Comparison of ENCODE assay signal across 28 cellular contexts in the genomic region with DNA sequence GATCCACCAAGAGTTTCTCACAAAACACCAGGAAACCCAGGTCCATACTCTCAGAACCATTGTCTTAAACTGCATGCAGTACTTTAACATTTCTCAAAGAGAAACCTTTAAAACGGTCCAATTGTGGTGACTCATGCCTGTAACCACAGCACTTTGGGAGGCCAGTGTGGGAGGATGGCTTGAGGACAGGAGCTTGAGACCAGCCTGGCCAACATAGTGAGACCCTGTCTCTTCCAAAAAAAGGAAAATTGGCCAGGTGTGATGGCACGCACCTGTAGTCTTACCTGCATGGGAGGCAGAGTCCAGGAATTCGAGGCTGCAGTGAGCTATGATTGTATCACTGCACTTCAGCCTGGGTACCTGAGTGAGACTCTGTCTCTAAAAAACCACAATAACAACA.
A peak's percentile ranks its signal among the peaks of the same experiment; 100 is the strongest.
DNase-seq lines count a peak whose midpoint lies in the region; ATAC-seq, FAIRE-seq and TF ChIP-seq lines count a peak whose summit lies in the region.
"Had no signal": no experiment of that assay in that cellular context is flagged by ENCODE, and none has a peak within 500 bp of the region (broad histone marks: within the 10 kb centered on the region; RNA-seq: fewer than 3 reads in every experiment).

No MANE protein-coding gene starts in this region.

- H3K9ac ChIP-seq in PC-3 (ENCODE audit: low read length) (no peak overlapping the region), endodermal cell (ENCODE audit: extremely low read depth, low read length, poor library complexity, severe bottlenecking) (no peak overlapping the region)
- H3K9ac ChIP-seq: BLaER1 treated with 17β-estradiol and CSF1 and Interleukin-3, amounts not matched to agents 10 nM and 100 nM had no signal

- FAIRE-seq in urothelium cell line (lab: Jason Lieb, UNC), result peak; percentile 72
- FAIRE-seq: GM19239, HepG2, keratinocyte had no signal

- peaks cover 11% of the 10 kb centered on the region for H3K4me1 Mint-ChIP-seq in activated CD4-positive, alpha-beta T cell treated with anti-CD3 and anti-CD28 coated beads for 36 hours
- peaks cover 33% of the 10 kb centered on the region for H3K4me1 Mint-ChIP-seq in endodermal cell
- H3K4me1 Mint-ChIP-seq: activated T-helper 17 cell treated with anti-CD3 and anti-CD28 coated beads, Interleukin-2, amount 50 U/mL, for 72 hours had no signal

- WGBS in endodermal cell (ENCODE audit: insufficient coverage in 1 of 2, insufficient read length in 1 of 2), 2 experiments, result 89 to 94% methylated on average over 3 of the region's 3 CpGs

- no peak overlapping the region for H3K27ac ChIP-seq in PC-3 (ENCODE audit: low read length)
- H3K27ac ChIP-seq in endodermal cell (ENCODE audit: low read depth, low read length), result no peak overlapping the region
- H3K27ac ChIP-seq: adrenal gland; BLaER1 treated with 17β-estradiol and CSF1 and Interleukin-3, amounts not matched to agents 10 nM and 100 nM; right lobe of liver; RWPE1; tibial artery had no signal

- H3K27me3 ChIP-seq in PC-3 (ENCODE audit: low read length) (no peaks in the 10 kb centered on the region), endodermal cell (ENCODE audit: control insufficient read depth, insufficient read depth, low read length, poor library complexity, severe bottlenecking) (no peaks in the 10 kb centered on the region), BE2C (no peaks in the 10 kb centered on the region)
- H3K27me3 ChIP-seq: adrenal gland; BLaER1 treated with 17β-estradiol and CSF1 and Interleukin-3, amounts not matched to agents 10 nM and 100 nM; right lobe of liver; tibial artery had no signal

- H3K4me3 Mint-ChIP-seq in activated CD4-positive, alpha-beta T cell treated with anti-CD3 and anti-CD28 coated beads for 36 hours, result no peak overlapping the region
- H3K4me3 Mint-ChIP-seq in endodermal cell, result no peak overlapping the region
- H3K4me3 Mint-ChIP-seq: activated CD8-positive, alpha-beta memory T cell treated with anti-CD3 and anti-CD28 coated beads, Interleukin-2, amount 10 ng/mL, durations not matched to agents 7 days and 5 days; activated T-helper 17 cell treated with anti-CD3 and anti-CD28 coated beads, Interleukin-2, amount 50 U/mL, for 72 hours; stimulated activated naive B cell treated with anti-CD40 and anti-IgM and Interleukin-4, amounts not matched to agents 10 μg/mL and 1 μg/mL and 100 μg/mL, for 72 hours had no signal

- DNase-seq in activated CD4-positive, alpha-beta T cell treated with anti-CD3 and anti-CD28 coated beads for 36 hours, result peak; percentile 16
- no peak for DNase-seq in activated CD4-positive, alpha-beta T cell treated with anti-CD3 and anti-CD28 coated beads for 48 hours
- peak; percentile 59 for DNase-seq in PC-3
- DNase-seq in endodermal cell, result no peak
- no peak for DNase-seq in urothelium cell line (ENCODE audit: low spot score)
- no peak for DNase-seq in GF-D8 (lab: John Stamatoyannopoulos, UW)
- no peak for DNase-seq in BE2C
- DNase-seq: 8988T; activated CD4-positive, alpha-beta T cell treated with anti-CD3 and anti-CD28 coated beads for 1 hour; activated CD8-positive, alpha-beta memory T cell treated with anti-CD3 and anti-CD28 coated beads, Interleukin-2, amount 10 ng/mL, durations not matched to agents 7 days and 5 days; adrenal gland; Calu3; effector memory CD4-positive, alpha-beta T cell; hypothalamus; mammary epithelial cell; NCI-H2029 treated with DMSO at 0.1 percent for 48 hours; NCI-H446; right lobe of liver; stimulated activated naive B cell treated with anti-CD40 and anti-IgM and Interleukin-4, amounts not matched to agents 10 μg/mL and 1 μg/mL and 100 μg/mL, for 72 hours had no signal

- no peaks in the 10 kb centered on the region for H3K9me3 ChIP-seq in PC-3 (ENCODE audit: low read length)
- H3K9me3 ChIP-seq in endodermal cell (ENCODE audit: control insufficient read depth, low read length), result no peaks in the 10 kb centered on the region
- H3K9me3 ChIP-seq in BE2C, result no peaks in the 10 kb centered on the region
- H3K9me3 ChIP-seq: adrenal gland; BLaER1 treated with 17β-estradiol and CSF1 and Interleukin-3, amounts not matched to agents 10 nM and 100 nM; right lobe of liver; tibial artery had no signal

- intact Hi-C loops in activated CD4-positive, alpha-beta T cell treated with anti-CD3 and anti-CD28 coated beads for 36 hours (cut with DNase I, micrococcal nuclease), result no loop called here
- intact Hi-C loops in PC-3 (cut with micrococcal nuclease), result no loop called here

- no peak overlapping the region for H2AFZ ChIP-seq in PC-3 (ENCODE audit: low read length)

- H4K20me1 ChIP-seq in PC-3 (ENCODE audit: low read length), result no peaks in the 10 kb centered on the region

- H3K9me2 ChIP-seq in PC-3 (replicated peaks; ENCODE audit: low read length), result no peaks in the 10 kb centered on the region

- CTCF ChIA-PET in activated CD4-positive, alpha-beta T cell treated with anti-CD3 and anti-CD28 coated beads for 36 hours (lab: Charles Lee), result no interaction called here
- CTCF ChIA-PET in PC-3 (lab: Charles Lee), result no interaction called here

- H3K36me3 Mint-ChIP-seq in activated CD4-positive, alpha-beta T cell treated with anti-CD3 and anti-CD28 coated beads for 36 hours (ENCODE audit: low read depth), result no peaks in the 10 kb centered on the region
- H3K36me3 Mint-ChIP-seq in endodermal cell (ENCODE audit: low read depth), result peaks cover 10% of the 10 kb centered on the region
- H3K36me3 Mint-ChIP-seq: stimulated activated naive B cell treated with anti-CD40 and anti-IgM and Interleukin-4, amounts not matched to agents 10 μg/mL and 1 μg/mL and 100 μg/mL, for 72 hours had no signal

- H3K9me3 Mint-ChIP-seq in activated CD4-positive, alpha-beta T cell treated with anti-CD3 and anti-CD28 coated beads for 36 hours (ENCODE audit: low read depth), result no peaks in the 10 kb centered on the region
- H3K9me3 Mint-ChIP-seq in endodermal cell, result no peaks in the 10 kb centered on the region
- H3K9me3 Mint-ChIP-seq: activated T-helper 17 cell treated with anti-CD3 and anti-CD28 coated beads, Interleukin-2, amount 50 U/mL, for 72 hours; stimulated activated naive B cell treated with anti-CD40 and anti-IgM and Interleukin-4, amounts not matched to agents 10 μg/mL and 1 μg/mL and 100 μg/mL, for 72 hours had no signal

- no peaks in the 10 kb centered on the region for H3F3A ChIP-seq in PC-3 (ENCODE audit: low read length, unreplicated experiment)

- TF ChIP-seq CTCF in PC-3 (conservative IDR thresholded peaks at IDR 0.05; ENCODE audit: low read depth, low read length), result no peak
- TF ChIP-seq CTCF in endodermal cell (conservative IDR thresholded peaks at IDR 0.05), result no peak
- TF ChIP-seq CTCF in BE2C (IDR thresholded peaks at IDR 0.05; ENCODE audit: low read depth, low read length), result no peak

- no peaks in the 10 kb centered on the region for H3K79me2 ChIP-seq in PC-3 (ENCODE audit: low read length)

- H3K4me1 ChIP-seq in PC-3 (ENCODE audit: insufficient read depth, low read length) (peaks cover 24% of the 10 kb centered on the region), endodermal cell (ENCODE audit: control insufficient read depth, insufficient read depth, low read length) (peaks cover 6% of the 10 kb centered on the region), BE2C (no peaks in the 10 kb centered on the region)
- H3K4me1 ChIP-seq: adrenal gland, right lobe of liver had no signal

- H3K36me3 ChIP-seq in PC-3 (ENCODE audit: low read depth, low read length) (no peaks in the 10 kb centered on the region), endodermal cell (ENCODE audit: control insufficient read depth, insufficient read depth, low read length) (peaks cover 7% of the 10 kb centered on the region), BE2C (no peaks in the 10 kb centered on the region)
- H3K36me3 ChIP-seq: adrenal gland, right lobe of liver, tibial artery had no signal

- H3K27me3 Mint-ChIP-seq in activated CD4-positive, alpha-beta T cell treated with anti-CD3 and anti-CD28 coated beads for 36 hours, result no peaks in the 10 kb centered on the region
- no peaks in the 10 kb centered on the region for H3K27me3 Mint-ChIP-seq in endodermal cell (ENCODE audit: insufficient read depth)
- H3K27me3 Mint-ChIP-seq: activated CD8-positive, alpha-beta memory T cell treated with anti-CD3 and anti-CD28 coated beads, Interleukin-2, amount 10 ng/mL, durations not matched to agents 7 days and 5 days; activated T-helper 17 cell treated with anti-CD3 and anti-CD28 coated beads, Interleukin-2, amount 50 U/mL, for 72 hours; stimulated activated naive B cell treated with anti-CD40 and anti-IgM and Interleukin-4, amounts not matched to agents 10 μg/mL and 1 μg/mL and 100 μg/mL, for 72 hours had no signal

- H3K27ac Mint-ChIP-seq in activated CD4-positive, alpha-beta T cell treated with anti-CD3 and anti-CD28 coated beads for 36 hours, result no peak overlapping the region
- H3K27ac Mint-ChIP-seq in endodermal cell, result peak overlapping the region; percentile 39
- H3K27ac Mint-ChIP-seq: activated CD8-positive, alpha-beta memory T cell treated with anti-CD3 and anti-CD28 coated beads, Interleukin-2, amount 10 ng/mL, durations not matched to agents 7 days and 5 days; activated T-helper 17 cell treated with anti-CD3 and anti-CD28 coated beads, Interleukin-2, amount 50 U/mL, for 72 hours; stimulated activated naive B cell treated with anti-CD40 and anti-IgM and Interleukin-4, amounts not matched to agents 10 μg/mL and 1 μg/mL and 100 μg/mL, for 72 hours had no signal

- H3K4me3 ChIP-seq in PC-3 (ENCODE audit: low read length) (no peak overlapping the region), endodermal cell (ENCODE audit: low read length) (no peak overlapping the region), BE2C (ENCODE audit: low read depth, low read length) (no peak overlapping the region)
- H3K4me3 ChIP-seq: adrenal gland; BLaER1 treated with 17β-estradiol and CSF1 and Interleukin-3, amounts not matched to agents 10 nM and 100 nM; right lobe of liver; tibial artery had no signal

- POLR2A ChIA-PET in activated CD4-positive, alpha-beta T cell treated with anti-CD3 and anti-CD28 coated beads for 36 hours (lab: Charles Lee), result interaction anchor here (0.6 kb wide), 1 partner anchor 234 kb away, joined by 5 read pairs; no protein-coding TSS in a partner anchor
- POLR2A ChIA-PET in PC-3 (lab: Charles Lee; ENCODE audit: unreplicated experiment), result interaction anchor here (0.6 kb wide), 1 partner anchor 664 kb away, joined by 4 read pairs; no protein-coding TSS in a partner anchor

- no peak overlapping the region for H3K4me2 ChIP-seq in PC-3 (ENCODE audit: low read length)
- H3K4me2 ChIP-seq: BLaER1 treated with 17β-estradiol and CSF1 and Interleukin-3, amounts not matched to agents 10 nM and 100 nM had no signal

- ATAC-seq in activated CD4-positive, alpha-beta T cell treated with anti-CD3 and anti-CD28 coated beads for 36 hours, result no peak
- peak; percentile 49 for ATAC-seq in PC-3
- ATAC-seq in GM21576 (IDR thresholded peaks at IDR 0.05; ENCODE audit: unreplicated experiment), result no peak
- ATAC-seq: activated CD8-positive, alpha-beta memory T cell treated with anti-CD3 and anti-CD28 coated beads, Interleukin-2, amount 10 ng/mL, durations not matched to agents 7 days and 5 days; activated T-helper 17 cell treated with anti-CD3 and anti-CD28 coated beads, Interleukin-2, amount 50 U/mL, for 72 hours; HepG2; right lobe of liver; SK-N-SH treated with all-trans-retinoic acid at 6 μM for 48 hours; stimulated activated naive B cell treated with anti-CD40 and anti-IgM and Interleukin-4, amounts not matched to agents 10 μg/mL and 1 μg/mL and 100 μg/mL, for 72 hours had no signal

- no TSS peak for BruUV-seq in PC-3 (replicated peaks; lab: Mats Ljungman, UMichigan)

Comparison
In these comparisons a context has a peak if more than half of its experiments do, and no peak if none do; other contexts are left out.
1. DNase-seq: peak in activated CD4-positive, alpha-beta T cell treated with anti-CD3 and anti-CD28 coated beads for 36 hours (single experiment) and PC-3 (single experiment); none in activated CD4-positive, alpha-beta T cell treated with anti-CD3 and anti-CD28 coated beads for 48 hours (single experiment), endodermal cell (single experiment), urothelium cell line (single experiment), GF-D8 (single experiment) and BE2C (single experiment).